Comparison of ENCODE assay signal across 21 cellular contexts in the genomic region with DNA sequence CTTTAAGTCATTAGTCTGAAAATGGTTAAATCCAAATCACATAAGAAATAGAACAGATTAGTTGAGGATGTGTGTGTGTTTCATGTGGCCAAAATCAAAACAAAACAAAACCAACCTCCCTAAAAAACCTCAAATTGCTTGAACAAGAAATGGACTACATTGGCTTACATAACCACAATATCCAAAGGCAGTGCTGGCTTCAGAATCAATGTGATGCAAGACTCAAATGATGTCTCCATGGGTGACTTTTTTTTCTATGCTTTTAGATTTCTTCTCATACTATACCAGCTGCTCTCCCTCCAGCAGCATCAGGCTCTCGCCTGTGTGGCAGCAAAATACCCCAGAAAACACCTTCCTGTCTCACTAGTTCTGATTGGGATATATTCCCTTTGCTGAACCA.
"Had no signal": no experiment of that assay in that cellular context is flagged by ENCODE, and none has a peak within 500 bp of the region (broad histone marks: within the 10 kb centered on the region; RNA-seq: fewer than 3 reads in every experiment).

No MANE protein-coding gene starts in this region.

- DNase-seq: activated CD4-positive, alpha-beta T cell treated with anti-CD3 and anti-CD28 coated beads, Interleukin-2, amount 10 ng/mL, durations not matched to agents 7 days and 5 days; activated CD4-positive, CD25-positive, alpha-beta regulatory T cell treated with anti-CD3 and anti-CD28 coated beads, Interleukin-2, amount 50 U/mL, for 72 hours; activated CD8-positive, alpha-beta T cell treated with anti-CD3 and anti-CD28 coated beads for 36 hours; activated gamma-delta T cell treated with Interleukin-2 at 50 U/mL for 16 hours; activated T-cell treated with anti-CD3 and anti-CD28 coated beads, Interleukin-2, amount 50 U/mL, for 1 hour; colonic mucosa; foreskin keratinocyte; glutamatergic neuron; hypothalamus; lower lobe of right lung; mesendoderm; naive B cell; nucleus accumbens; sigmoid colon; spleen; stimulated activated CD4-positive, alpha-beta T cell treated with anti-CD3 and anti-CD28 coated beads, Interleukin-4, amount 100 ng/mL, for 1 hour; stimulated activated naive CD4-positive, alpha-beta T cell; T-cell; upper lobe of left lung; WERI-Rb-1 had no signal

- H3K4me1 ChIP-seq: colonic mucosa, foreskin keratinocyte, spleen had no signal

- H3K4me3 ChIP-seq: colonic mucosa, esophagus muscularis mucosa, lower lobe of right lung, sigmoid colon, spleen, upper lobe of left lung had no signal

- H3K9me3 ChIP-seq: colonic mucosa, esophagus muscularis mucosa, lower lobe of right lung, sigmoid colon, spleen, upper lobe of left lung had no signal

- H3K27me3 ChIP-seq: colonic mucosa, esophagus muscularis mucosa, sigmoid colon, upper lobe of left lung had no signal

- H3K27ac ChIP-seq: colonic mucosa, esophagus muscularis mucosa, foreskin keratinocyte, spleen, WERI-Rb-1 had no signal

- ATAC-seq: activated CD8-positive, alpha-beta T cell treated with anti-CD3 and anti-CD28 coated beads for 36 hours; foreskin keratinocyte; lower lobe of right lung; T-cell had no signal

- H3K36me3 ChIP-seq: colonic mucosa, esophagus muscularis mucosa, lower lobe of right lung, sigmoid colon, spleen, upper lobe of left lung, WERI-Rb-1 had no signal
